In the genomic region with DNA sequence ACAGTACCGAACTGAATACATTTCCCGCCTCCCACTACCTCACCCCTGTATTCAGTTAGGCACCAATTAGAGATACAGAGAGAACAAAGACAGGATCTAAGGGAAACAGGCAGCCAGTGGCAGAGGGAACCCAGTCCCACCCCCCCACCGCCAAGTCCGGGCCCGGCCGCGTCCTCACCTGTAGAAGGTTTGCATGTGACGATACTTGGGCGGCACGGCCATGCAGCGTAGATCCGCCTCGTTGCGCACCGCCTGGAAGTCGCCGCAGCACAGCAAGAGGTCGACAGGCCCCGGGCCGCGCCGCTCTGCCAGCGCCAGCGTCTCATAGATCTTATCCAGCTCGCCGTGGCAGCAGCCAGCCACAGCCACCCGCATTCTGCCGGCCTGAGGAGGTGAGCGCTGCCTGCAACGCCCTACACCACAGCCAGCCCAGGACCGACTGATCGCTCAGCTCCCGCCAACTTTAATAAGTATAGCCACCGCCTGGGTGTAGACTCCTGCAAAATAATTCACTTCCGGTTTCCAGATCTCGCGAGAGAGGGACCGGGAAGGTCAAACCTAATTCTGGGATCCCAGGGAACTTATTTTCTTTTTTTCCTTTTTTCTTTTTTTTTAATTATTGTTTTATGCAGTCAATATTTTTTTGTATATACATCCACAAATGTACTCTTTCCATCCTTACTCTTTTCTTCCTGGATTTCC, we compare ENCODE assay signal across 1 cellular context.
TF ChIP-seq lines count a peak whose summit lies in the region.

A gene with protein sequence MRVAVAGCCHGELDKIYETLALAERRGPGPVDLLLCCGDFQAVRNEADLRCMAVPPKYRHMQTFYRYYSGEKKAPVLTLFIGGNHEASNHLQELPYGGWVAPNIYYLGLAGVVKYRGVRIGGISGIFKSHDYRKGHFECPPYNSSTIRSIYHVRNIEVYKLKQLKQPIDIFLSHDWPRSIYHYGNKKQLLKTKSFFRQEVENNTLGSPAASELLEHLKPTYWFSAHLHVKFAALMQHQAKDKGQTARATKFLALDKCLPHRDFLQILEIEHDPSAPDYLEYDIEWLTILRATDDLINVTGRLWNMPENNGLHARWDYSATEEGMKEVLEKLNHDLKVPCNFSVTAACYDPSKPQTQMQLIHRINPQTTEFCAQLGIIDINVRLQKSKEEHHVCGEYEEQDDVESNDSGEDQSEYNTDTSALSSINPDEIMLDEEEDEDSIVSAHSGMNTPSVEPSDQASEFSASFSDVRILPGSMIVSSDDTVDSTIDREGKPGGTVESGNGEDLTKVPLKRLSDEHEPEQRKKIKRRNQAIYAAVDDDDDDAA (minus strand): TSS at position 501 of the 702 bp plus-strand sequence. CDS start 126 bp downstream, at position 375.

TF ChIP-seq in GM12878, 131 proteins besides CTCF, POLR2A, EP300 and RAD21 (continued from another document):
- TF ChIP-seq, protein P1, sequence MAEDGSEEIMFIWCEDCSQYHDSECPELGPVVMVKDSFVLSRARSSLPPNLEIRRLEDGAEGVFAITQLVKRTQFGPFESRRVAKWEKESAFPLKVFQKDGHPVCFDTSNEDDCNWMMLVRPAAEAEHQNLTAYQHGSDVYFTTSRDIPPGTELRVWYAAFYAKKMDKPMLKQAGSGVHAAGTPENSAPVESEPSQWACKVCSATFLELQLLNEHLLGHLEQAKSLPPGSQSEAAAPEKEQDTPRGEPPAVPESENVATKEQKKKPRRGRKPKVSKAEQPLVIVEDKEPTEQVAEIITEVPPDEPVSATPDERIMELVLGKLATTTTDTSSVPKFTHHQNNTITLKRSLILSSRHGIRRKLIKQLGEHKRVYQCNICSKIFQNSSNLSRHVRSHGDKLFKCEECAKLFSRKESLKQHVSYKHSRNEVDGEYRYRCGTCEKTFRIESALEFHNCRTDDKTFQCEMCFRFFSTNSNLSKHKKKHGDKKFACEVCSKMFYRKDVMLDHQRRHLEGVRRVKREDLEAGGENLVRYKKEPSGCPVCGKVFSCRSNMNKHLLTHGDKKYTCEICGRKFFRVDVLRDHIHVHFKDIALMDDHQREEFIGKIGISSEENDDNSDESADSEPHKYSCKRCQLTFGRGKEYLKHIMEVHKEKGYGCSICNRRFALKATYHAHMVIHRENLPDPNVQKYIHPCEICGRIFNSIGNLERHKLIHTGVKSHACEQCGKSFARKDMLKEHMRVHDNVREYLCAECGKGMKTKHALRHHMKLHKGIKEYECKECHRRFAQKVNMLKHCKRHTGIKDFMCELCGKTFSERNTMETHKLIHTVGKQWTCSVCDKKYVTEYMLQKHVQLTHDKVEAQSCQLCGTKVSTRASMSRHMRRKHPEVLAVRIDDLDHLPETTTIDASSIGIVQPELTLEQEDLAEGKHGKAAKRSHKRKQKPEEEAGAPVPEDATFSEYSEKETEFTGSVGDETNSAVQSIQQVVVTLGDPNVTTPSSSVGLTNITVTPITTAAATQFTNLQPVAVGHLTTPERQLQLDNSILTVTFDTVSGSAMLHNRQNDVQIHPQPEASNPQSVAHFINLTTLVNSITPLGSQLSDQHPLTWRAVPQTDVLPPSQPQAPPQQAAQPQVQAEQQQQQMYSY (CRISPR knock-in tag; IDR thresholded peaks at IDR 0.05), result no peak
- TF ChIP-seq RAD51 (IDR thresholded peaks at IDR 0.05), result no peak
- TF ChIP-seq MEF2B (IDR thresholded peaks at IDR 0.05; ENCODE audit: partially characterized antibody, poor library complexity, severe bottlenecking), result no peak
- TF ChIP-seq PAX5 (IDR thresholded peaks at IDR 0.05; ENCODE audit: borderline replicate concordance, low read depth, low read length), result peak; percentile 52; the same call in 1 of the 2 replicates
- no peak for TF ChIP-seq HDGF (IDR thresholded peaks at IDR 0.05)
- no peak for TF ChIP-seq TARDBP (IDR thresholded peaks at IDR 0.05; ENCODE audit: borderline replicate concordance)
- TF ChIP-seq RB1 (IDR thresholded peaks at IDR 0.05; ENCODE audit: borderline replicate concordance), result peak; percentile 87; the same call in 1 of the 2 replicates
- TF ChIP-seq, protein P2, sequence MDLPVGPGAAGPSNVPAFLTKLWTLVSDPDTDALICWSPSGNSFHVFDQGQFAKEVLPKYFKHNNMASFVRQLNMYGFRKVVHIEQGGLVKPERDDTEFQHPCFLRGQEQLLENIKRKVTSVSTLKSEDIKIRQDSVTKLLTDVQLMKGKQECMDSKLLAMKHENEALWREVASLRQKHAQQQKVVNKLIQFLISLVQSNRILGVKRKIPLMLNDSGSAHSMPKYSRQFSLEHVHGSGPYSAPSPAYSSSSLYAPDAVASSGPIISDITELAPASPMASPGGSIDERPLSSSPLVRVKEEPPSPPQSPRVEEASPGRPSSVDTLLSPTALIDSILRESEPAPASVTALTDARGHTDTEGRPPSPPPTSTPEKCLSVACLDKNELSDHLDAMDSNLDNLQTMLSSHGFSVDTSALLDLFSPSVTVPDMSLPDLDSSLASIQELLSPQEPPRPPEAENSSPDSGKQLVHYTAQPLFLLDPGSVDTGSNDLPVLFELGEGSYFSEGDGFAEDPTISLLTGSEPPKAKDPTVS (IDR thresholded peaks at IDR 0.05; ENCODE audit: low read depth, low read length), result no peak
- TF ChIP-seq SMC3 (IDR thresholded peaks at IDR 0.05; ENCODE audit: borderline replicate concordance, low read length), result no peak
- TF ChIP-seq, protein P3, sequence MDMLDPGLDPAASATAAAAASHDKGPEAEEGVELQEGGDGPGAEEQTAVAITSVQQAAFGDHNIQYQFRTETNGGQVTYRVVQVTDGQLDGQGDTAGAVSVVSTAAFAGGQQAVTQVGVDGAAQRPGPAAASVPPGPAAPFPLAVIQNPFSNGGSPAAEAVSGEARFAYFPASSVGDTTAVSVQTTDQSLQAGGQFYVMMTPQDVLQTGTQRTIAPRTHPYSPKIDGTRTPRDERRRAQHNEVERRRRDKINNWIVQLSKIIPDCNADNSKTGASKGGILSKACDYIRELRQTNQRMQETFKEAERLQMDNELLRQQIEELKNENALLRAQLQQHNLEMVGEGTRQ (IDR thresholded peaks at IDR 0.05; ENCODE audit: borderline replicate concordance, low read depth, low read length), result no peak
- no peak for TF ChIP-seq CBX3 (IDR thresholded peaks at IDR 0.05; ENCODE audit: borderline replicate concordance, low read depth)
- TF ChIP-seq, protein P4, sequence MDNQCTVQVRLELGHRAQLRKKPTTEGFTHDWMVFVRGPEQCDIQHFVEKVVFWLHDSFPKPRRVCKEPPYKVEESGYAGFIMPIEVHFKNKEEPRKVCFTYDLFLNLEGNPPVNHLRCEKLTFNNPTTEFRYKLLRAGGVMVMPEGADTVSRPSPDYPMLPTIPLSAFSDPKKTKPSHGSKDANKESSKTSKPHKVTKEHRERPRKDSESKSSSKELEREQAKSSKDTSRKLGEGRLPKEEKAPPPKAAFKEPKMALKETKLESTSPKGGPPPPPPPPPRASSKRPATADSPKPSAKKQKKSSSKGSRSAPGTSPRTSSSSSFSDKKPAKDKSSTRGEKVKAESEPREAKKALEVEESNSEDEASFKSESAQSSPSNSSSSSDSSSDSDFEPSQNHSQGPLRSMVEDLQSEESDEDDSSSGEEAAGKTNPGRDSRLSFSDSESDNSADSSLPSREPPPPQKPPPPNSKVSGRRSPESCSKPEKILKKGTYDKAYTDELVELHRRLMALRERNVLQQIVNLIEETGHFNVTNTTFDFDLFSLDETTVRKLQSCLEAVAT (IDR thresholded peaks at IDR 0.05), result no peak
- no peak for TF ChIP-seq MYB (IDR thresholded peaks at IDR 0.05; ENCODE audit: borderline replicate concordance, low read depth, low read length)
- TF ChIP-seq JUND (IDR thresholded peaks at IDR 0.05; ENCODE audit: low read depth, low read length), result no peak
- TF ChIP-seq NFXL1 (IDR thresholded peaks at IDR 0.05; ENCODE audit: borderline replicate concordance), result no peak
- TF ChIP-seq, protein P5, sequence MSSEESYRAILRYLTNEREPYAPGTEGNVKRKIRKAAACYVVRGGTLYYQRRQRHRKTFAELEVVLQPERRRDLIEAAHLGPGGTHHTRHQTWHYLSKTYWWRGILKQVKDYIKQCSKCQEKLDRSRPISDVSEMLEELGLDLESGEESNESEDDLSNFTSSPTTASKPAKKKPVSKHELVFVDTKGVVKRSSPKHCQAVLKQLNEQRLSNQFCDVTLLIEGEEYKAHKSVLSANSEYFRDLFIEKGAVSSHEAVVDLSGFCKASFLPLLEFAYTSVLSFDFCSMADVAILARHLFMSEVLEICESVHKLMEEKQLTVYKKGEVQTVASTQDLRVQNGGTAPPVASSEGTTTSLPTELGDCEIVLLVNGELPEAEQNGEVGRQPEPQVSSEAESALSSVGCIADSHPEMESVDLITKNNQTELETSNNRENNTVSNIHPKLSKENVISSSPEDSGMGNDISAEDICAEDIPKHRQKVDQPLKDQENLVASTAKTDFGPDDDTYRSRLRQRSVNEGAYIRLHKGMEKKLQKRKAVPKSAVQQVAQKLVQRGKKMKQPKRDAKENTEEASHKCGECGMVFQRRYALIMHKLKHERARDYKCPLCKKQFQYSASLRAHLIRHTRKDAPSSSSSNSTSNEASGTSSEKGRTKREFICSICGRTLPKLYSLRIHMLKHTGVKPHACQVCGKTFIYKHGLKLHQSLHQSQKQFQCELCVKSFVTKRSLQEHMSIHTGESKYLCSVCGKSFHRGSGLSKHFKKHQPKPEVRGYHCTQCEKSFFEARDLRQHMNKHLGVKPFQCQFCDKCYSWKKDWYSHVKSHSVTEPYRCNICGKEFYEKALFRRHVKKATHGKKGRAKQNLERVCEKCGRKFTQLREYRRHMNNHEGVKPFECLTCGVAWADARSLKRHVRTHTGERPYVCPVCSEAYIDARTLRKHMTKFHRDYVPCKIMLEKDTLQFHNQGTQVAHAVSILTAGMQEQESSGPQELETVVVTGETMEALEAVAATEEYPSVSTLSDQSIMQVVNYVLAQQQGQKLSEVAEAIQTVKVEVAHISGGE (CRISPR knock-in tag; IDR thresholded peaks at IDR 0.05), result no peak
- TF ChIP-seq EGR1 (IDR thresholded peaks at IDR 0.05; ENCODE audit: borderline replicate concordance in 1 of 2, low read depth in 2 of 2, low read length in 2 of 2), result no peak
- TF ChIP-seq ZNF622 (IDR thresholded peaks at IDR 0.05), result no peak
- no peak for TF ChIP-seq SIX5 (IDR thresholded peaks at IDR 0.05; ENCODE audit: low read depth, low read length, severe bottlenecking)
- no peak for TF ChIP-seq HDAC6 (IDR thresholded peaks at IDR 0.05; ENCODE audit: unreplicated experiment)
- peak; percentile 99 for TF ChIP-seq CHD2 (IDR thresholded peaks at IDR 0.05; ENCODE audit: borderline replicate concordance, low read depth, low read length)
- TF ChIP-seq PML (IDR thresholded peaks at IDR 0.05; ENCODE audit: low read length), result peak; percentile 81
